Comparison of ENCODE assay signal across 8 cellular contexts in the genomic region with DNA sequence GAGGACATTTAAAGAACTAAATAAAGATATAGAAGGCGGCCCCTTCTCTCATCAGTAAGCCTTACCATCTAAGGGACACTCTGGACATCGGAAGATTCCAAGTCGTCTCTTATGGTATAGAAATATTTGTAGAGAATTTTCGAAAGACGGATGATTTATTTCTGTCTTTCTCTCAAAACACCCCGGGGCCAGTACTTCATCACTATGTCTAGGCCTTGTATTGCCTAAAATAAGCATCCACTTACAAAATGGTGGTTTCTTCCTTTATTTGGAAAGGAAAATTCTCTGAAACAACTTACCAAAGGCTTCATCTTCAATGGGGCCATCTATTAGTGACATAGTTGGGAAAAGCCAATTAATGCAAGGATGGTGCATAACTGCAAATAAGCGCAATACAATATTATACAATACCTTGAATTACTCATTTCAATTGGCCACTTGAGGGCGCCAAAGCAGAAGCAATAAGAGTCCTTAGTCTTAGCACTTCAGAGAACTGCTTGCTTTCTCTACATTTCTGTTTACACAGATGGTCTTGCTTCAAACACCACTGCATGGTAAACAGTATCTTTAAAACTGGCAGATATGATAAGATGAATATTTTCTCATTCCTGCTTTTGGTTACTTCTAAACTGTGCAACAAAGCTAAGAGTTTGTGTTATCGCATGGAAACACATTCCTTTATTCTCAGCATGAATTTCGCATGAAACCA.
A peak's percentile ranks its signal among the peaks of the same experiment; 100 is the strongest.
DNase-seq lines count a peak whose midpoint lies in the region; FAIRE-seq and TF ChIP-seq lines count a peak whose summit lies in the region.

No MANE protein-coding gene starts in this region.

- H3K36me3 ChIP-seq in OCI-LY7 (ENCODE audit: insufficient read depth, low read length), result no peaks in the 10 kb centered on the region
- no peaks in the 10 kb centered on the region for H3K36me3 ChIP-seq in esophagus squamous epithelium
- no peaks in the 10 kb centered on the region for H3K36me3 ChIP-seq in neural cell (ENCODE audit: insufficient read depth, low read length)
- no peaks in the 10 kb centered on the region for H3K36me3 ChIP-seq in suprapubic skin

- no peak overlapping the region for H3K4me3 ChIP-seq in OCI-LY7 (ENCODE audit: low read depth, low read length, poor library complexity, severe bottlenecking)
- no peak overlapping the region for H3K4me3 ChIP-seq in esophagus squamous epithelium
- no peak overlapping the region for H3K4me3 ChIP-seq in neural cell (ENCODE audit: low read length)
- no peak overlapping the region for H3K4me3 ChIP-seq in suprapubic skin

- H3K4me2 ChIP-seq in OCI-LY7 (ENCODE audit: low read length), result no peak overlapping the region
- H3K4me2 ChIP-seq in neural cell (ENCODE audit: low read length), result no peak overlapping the region

- BruUV-seq in OCI-LY7 (replicated peaks; lab: Mats Ljungman, UMichigan), result no TSS peak

- TF ChIP-seq RAD21 in neural cell (conservative IDR thresholded peaks at IDR 0.05), result peak; percentile 87

- 65% methylated on average over 10 of the region's 10 CpGs for WGBS in esophagus squamous epithelium, 2 donors
- 62% methylated on average over 10 of the region's 10 CpGs for WGBS in suprapubic skin

- DNase-seq in D721Med (ENCODE audit: insufficient read length, low spot score) (no peak), GM20000 (ENCODE audit: low spot score) (peak; percentile 38), HK-2 (ENCODE audit: unreplicated experiment) (peak; percentile 34), OCI-LY7 (ENCODE audit: low spot score) (peak; percentile 73), activated T-cell treated with anti-CD3 and anti-CD28 coated beads for 24 hours (ENCODE audit: low read depth) (peak; percentile 33), esophagus squamous epithelium (lab: John Stamatoyannopoulos, UW) (no peak), suprapubic skin (ENCODE audit: low spot score in 2 of 2) (no peak)

- H3K9me3 ChIP-seq in OCI-LY7 (ENCODE audit: low read length) (no peaks in the 10 kb centered on the region), esophagus squamous epithelium (no peaks in the 10 kb centered on the region), neural cell (ENCODE audit: low read length) (no peaks in the 10 kb centered on the region), suprapubic skin (no peaks in the 10 kb centered on the region)

- CTCF ChIA-PET in OCI-LY7 (lab: Charles Lee; ENCODE audit: unreplicated experiment), result no interaction called here

- no peaks in the 10 kb centered on the region for H3K27me3 ChIP-seq in esophagus squamous epithelium
- H3K27me3 ChIP-seq in neural cell (ENCODE audit: insufficient read depth, low read depth, low read length), result no peaks in the 10 kb centered on the region
- no peaks in the 10 kb centered on the region for H3K27me3 ChIP-seq in suprapubic skin

- FAIRE-seq in D721Med (lab: Jason Lieb, UNC), result peak; percentile 77

- H3K4me1 ChIP-seq in OCI-LY7 (ENCODE audit: insufficient read depth, low read length, poor library complexity, severe bottlenecking) (no peaks in the 10 kb centered on the region), esophagus squamous epithelium (no peaks in the 10 kb centered on the region), suprapubic skin (no peaks in the 10 kb centered on the region)

- H3K79me2 ChIP-seq in OCI-LY7 (ENCODE audit: insufficient read depth, low read depth, low read length), result no peaks in the 10 kb centered on the region
- no peaks in the 10 kb centered on the region for H3K79me2 ChIP-seq in neural cell (replicated peaks; ENCODE audit: insufficient read depth, low read length)

- intact Hi-C loops in OCI-LY7 (cut with micrococcal nuclease; ENCODE audit: unreplicated experiment), result loop anchor here (1.0 to 2.0 kb wide), 2 partner anchors 85 to 161 kb away; no protein-coding TSS in a partner anchor
- intact Hi-C loops in esophagus squamous epithelium (cut with DNase I), result loop anchor here (5.0 to 10.0 kb wide), 2 partner anchors 84 to 161 kb away; no protein-coding TSS in a partner anchor

- H2AFZ ChIP-seq in OCI-LY7 (ENCODE audit: low read length), result no peak overlapping the region
- no peak overlapping the region for H2AFZ ChIP-seq in neural cell (ENCODE audit: low read depth, low read length)

- H3K9ac ChIP-seq in neural cell (ENCODE audit: low read length), result no peak overlapping the region

- H3K9me2 ChIP-seq in OCI-LY7 (ENCODE audit: insufficient read depth, low read length), result no peaks in the 10 kb centered on the region
- no peaks in the 10 kb centered on the region for H3K9me2 ChIP-seq in neural cell (ENCODE audit: insufficient read depth, low read length)

- H4K20me1 ChIP-seq in OCI-LY7 (ENCODE audit: insufficient read depth, low read length) (no peaks in the 10 kb centered on the region), neural cell (ENCODE audit: insufficient read depth) (no peaks in the 10 kb centered on the region)

- H3K27ac ChIP-seq in OCI-LY7 (ENCODE audit: low read depth, low read length, poor library complexity, severe bottlenecking) (no peak overlapping the region), esophagus squamous epithelium (no peak overlapping the region), neural cell (ENCODE audit: low read length) (no peak overlapping the region), suprapubic skin (no peak overlapping the region)

- TF ChIP-seq CTCF in D721Med (IDR thresholded peaks at IDR 0.05; ENCODE audit: insufficient read depth, missing control alignments), result peak; percentile 88
- TF ChIP-seq CTCF in GM20000 (IDR thresholded peaks at IDR 0.05; ENCODE audit: extremely low read depth, missing control alignments), result no peak
- peak; percentile 91 for TF ChIP-seq CTCF in OCI-LY7 (conservative IDR thresholded peaks at IDR 0.05; ENCODE audit: low read length)
- peak; percentile 44 to 72 (median 54) for TF ChIP-seq CTCF in esophagus squamous epithelium (IDR thresholded peaks at IDR 0.05)
- TF ChIP-seq CTCF in neural cell (IDR thresholded peaks at IDR 0.05; ENCODE audit: poor library complexity, severe bottlenecking), result peak; percentile 85
- TF ChIP-seq CTCF in suprapubic skin (IDR thresholded peaks at IDR 0.05), result peak; percentile 44 to 57

- no peak for TF ChIP-seq POLR2A in esophagus squamous epithelium (IDR thresholded peaks at IDR 0.05)
- TF ChIP-seq POLR2A in suprapubic skin (IDR thresholded peaks at IDR 0.05), result no peak

- TF ChIP-seq EP300 in neural cell (conservative IDR thresholded peaks at IDR 0.05; ENCODE audit: poor library complexity, severe bottlenecking) (no peak), suprapubic skin (IDR thresholded peaks at IDR 0.05) (no peak)

- no peaks in the 10 kb centered on the region for H3F3A ChIP-seq in neural cell (ENCODE audit: insufficient read depth, low read length, poor library complexity, severe bottlenecking)

- POLR2A ChIA-PET in OCI-LY7 (lab: Charles Lee), result no interaction called here

TF ChIP-seq in neural cell, 6 proteins besides CTCF, POLR2A, EP300 and RAD21:
- TF ChIP-seq, protein P1, sequence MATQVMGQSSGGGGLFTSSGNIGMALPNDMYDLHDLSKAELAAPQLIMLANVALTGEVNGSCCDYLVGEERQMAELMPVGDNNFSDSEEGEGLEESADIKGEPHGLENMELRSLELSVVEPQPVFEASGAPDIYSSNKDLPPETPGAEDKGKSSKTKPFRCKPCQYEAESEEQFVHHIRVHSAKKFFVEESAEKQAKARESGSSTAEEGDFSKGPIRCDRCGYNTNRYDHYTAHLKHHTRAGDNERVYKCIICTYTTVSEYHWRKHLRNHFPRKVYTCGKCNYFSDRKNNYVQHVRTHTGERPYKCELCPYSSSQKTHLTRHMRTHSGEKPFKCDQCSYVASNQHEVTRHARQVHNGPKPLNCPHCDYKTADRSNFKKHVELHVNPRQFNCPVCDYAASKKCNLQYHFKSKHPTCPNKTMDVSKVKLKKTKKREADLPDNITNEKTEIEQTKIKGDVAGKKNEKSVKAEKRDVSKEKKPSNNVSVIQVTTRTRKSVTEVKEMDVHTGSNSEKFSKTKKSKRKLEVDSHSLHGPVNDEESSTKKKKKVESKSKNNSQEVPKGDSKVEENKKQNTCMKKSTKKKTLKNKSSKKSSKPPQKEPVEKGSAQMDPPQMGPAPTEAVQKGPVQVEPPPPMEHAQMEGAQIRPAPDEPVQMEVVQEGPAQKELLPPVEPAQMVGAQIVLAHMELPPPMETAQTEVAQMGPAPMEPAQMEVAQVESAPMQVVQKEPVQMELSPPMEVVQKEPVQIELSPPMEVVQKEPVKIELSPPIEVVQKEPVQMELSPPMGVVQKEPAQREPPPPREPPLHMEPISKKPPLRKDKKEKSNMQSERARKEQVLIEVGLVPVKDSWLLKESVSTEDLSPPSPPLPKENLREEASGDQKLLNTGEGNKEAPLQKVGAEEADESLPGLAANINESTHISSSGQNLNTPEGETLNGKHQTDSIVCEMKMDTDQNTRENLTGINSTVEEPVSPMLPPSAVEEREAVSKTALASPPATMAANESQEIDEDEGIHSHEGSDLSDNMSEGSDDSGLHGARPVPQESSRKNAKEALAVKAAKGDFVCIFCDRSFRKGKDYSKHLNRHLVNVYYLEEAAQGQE (IDR thresholded peaks at IDR 0.05; ENCODE audit: borderline replicate concordance), result no peak
- TF ChIP-seq SMC3 (conservative IDR thresholded peaks at IDR 0.05; ENCODE audit: poor library complexity), result peak; percentile 83
TF ChIP-seq in neural cell: peak in this region for 1.

Comparison
In these comparisons a context has a peak if more than half of its experiments do, and no peak if none do; other contexts are left out.
1. DNase-seq: peak in GM20000 (single experiment), HK-2 (single experiment), OCI-LY7 (single experiment) and activated T-cell treated with anti-CD3 and anti-CD28 coated beads for 24 hours (single experiment); none in D721Med (single experiment), esophagus squamous epithelium (single experiment) and suprapubic skin (0 of 2).